ENCODE assay signal across 9 cellular contexts in genomic region chr12:71551529-71551928, GRCh38.
A peak's percentile ranks its signal among the peaks of the same experiment; 100 is the strongest.
DNase-seq lines count a peak whose midpoint lies in the region; ATAC-seq, FAIRE-seq and TF ChIP-seq lines count a peak whose summit lies in the region.
"Had no signal": no experiment of that assay in that cellular context is flagged by ENCODE, and none has a peak within 500 bp of the region (broad histone marks: within the 10 kb centered on the region; RNA-seq: fewer than 3 reads in every experiment).

No MANE protein-coding gene starts in this region.

- H3K36me3 Mint-ChIP-seq in astrocyte (ENCODE audit: low read depth, unreplicated experiment) = no peaks in the 10 kb centered on the region
- no peaks in the 10 kb centered on the region for H3K36me3 Mint-ChIP-seq in CD4-positive, alpha-beta T cell (ENCODE audit: low read depth)

- H3K27ac ChIP-seq in astrocyte (ENCODE audit: low read depth, low read length) (no peak overlapping the region), sigmoid colon (no peak overlapping the region), upper lobe of left lung (no peak overlapping the region)
- H3K27ac ChIP-seq in CD4-positive, alpha-beta T cell (ENCODE audit: low read depth, low read length) = no peak overlapping the region

- H3K4me2 ChIP-seq in astrocyte (ENCODE audit: low read length) = no peak overlapping the region

- no peaks in the 10 kb centered on the region for H3K27me3 Mint-ChIP-seq in astrocyte (ENCODE audit: low read depth, unreplicated experiment)
- no peaks in the 10 kb centered on the region for H3K27me3 Mint-ChIP-seq in CD4-positive, alpha-beta T cell

- TF ChIP-seq EP300 in sigmoid colon (IDR thresholded peaks at IDR 0.05) = no peak
- no peak for TF ChIP-seq EP300 in upper lobe of left lung (IDR thresholded peaks at IDR 0.05)

- H3K9me3 ChIP-seq in astrocyte (ENCODE audit: insufficient read depth, low read depth, low read length) = no peaks in the 10 kb centered on the region
- H3K9me3 ChIP-seq in sigmoid colon = no peaks in the 10 kb centered on the region
- no peaks in the 10 kb centered on the region for H3K9me3 ChIP-seq in upper lobe of left lung
- H3K9me3 ChIP-seq in CD4-positive, alpha-beta T cell (ENCODE audit: control insufficient read depth, low read length) = no peaks in the 10 kb centered on the region

- H3K4me1 ChIP-seq in astrocyte (ENCODE audit: insufficient read depth, low read length) = peaks cover under 1% of the 10 kb centered on the region
- no peaks in the 10 kb centered on the region for H3K4me1 ChIP-seq in sigmoid colon
- H3K4me1 ChIP-seq in upper lobe of left lung = no peaks in the 10 kb centered on the region

- peak; percentile 52 for TF ChIP-seq CTCF in astrocyte (IDR thresholded peaks at IDR 0.05; ENCODE audit: insufficient read depth, low read depth, low read length)
- no peak for TF ChIP-seq CTCF in sigmoid colon (IDR thresholded peaks at IDR 0.05)
- no peak for TF ChIP-seq CTCF in upper lobe of left lung (IDR thresholded peaks at IDR 0.05)
- no peak for TF ChIP-seq CTCF in CD4-positive, alpha-beta T cell (IDR thresholded peaks at IDR 0.05)

- TF ChIP-seq POLR2A in sigmoid colon (IDR thresholded peaks at IDR 0.05) = no peak
- TF ChIP-seq POLR2A in upper lobe of left lung (IDR thresholded peaks at IDR 0.05) = no peak

- intact Hi-C loops in sigmoid colon (cut with DNase I) = no loop called here
- intact Hi-C loops in CD4-positive, alpha-beta T cell (cut with DNase I, micrococcal nuclease) = loop anchor here in 1 of 2 experiments (10.0 kb wide), 1 partner anchor 137 kb away; no protein-coding TSS in a partner anchor

- no peaks in the 10 kb centered on the region for H4K20me1 ChIP-seq in astrocyte (ENCODE audit: insufficient read depth, low read length)

- POLR2A ChIA-PET in CD4-positive, alpha-beta T cell (lab: Charles Lee) = no interaction called here

- no peaks in the 10 kb centered on the region for H3K9me3 Mint-ChIP-seq in astrocyte (ENCODE audit: unreplicated experiment)
- H3K9me3 Mint-ChIP-seq in CD4-positive, alpha-beta T cell = no peaks in the 10 kb centered on the region

- H3K9ac ChIP-seq in astrocyte (ENCODE audit: low read length) = no peak overlapping the region

- in situ Hi-C loops in KBM-7 (cut with MboI; ENCODE audit: low pct_unique_long_range_greater_than_20kb, low sequenced_read_pairs) = no loop called here

- no peaks in the 10 kb centered on the region for H3K79me2 ChIP-seq in astrocyte (ENCODE audit: insufficient read depth, low read length)

- CTCF ChIA-PET in CD4-positive, alpha-beta T cell (lab: Charles Lee) = no interaction called here

- no peaks in the 10 kb centered on the region for H3K27me3 ChIP-seq in astrocyte (ENCODE audit: insufficient read depth, low read length)
- H3K27me3 ChIP-seq in sigmoid colon = no peaks in the 10 kb centered on the region
- H3K27me3 ChIP-seq in upper lobe of left lung = no peaks in the 10 kb centered on the region
- no peaks in the 10 kb centered on the region for H3K27me3 ChIP-seq in CD4-positive, alpha-beta T cell (ENCODE audit: control insufficient read depth, insufficient read depth, low read length)

- WGBS in sigmoid colon, 2 donors = 45 to 55% methylated on average over 3 of the region's 3 CpGs
- 33 to 38% methylated on average over 3 of the region's 3 CpGs for WGBS in upper lobe of left lung, 2 donors

- H3K4me3 ChIP-seq in astrocyte (ENCODE audit: insufficient read depth, low read depth, low read length) (no peak overlapping the region), sigmoid colon (no peak overlapping the region), upper lobe of left lung (no peak overlapping the region)

- ATAC-seq in upper lobe of left lung (ENCODE audit: low FRiP score in 2 of 2) = no peak
- ATAC-seq in CD4-positive, alpha-beta T cell (ENCODE audit: poor library complexity) = no peak
- ATAC-seq in HG02970 (IDR thresholded peaks at IDR 0.05; ENCODE audit: low FRiP score, unreplicated experiment) = no peak
- ATAC-seq: left cardiac atrium had no signal

- DNase-seq in DMS153 (lab: John Stamatoyannopoulos, UW) (peak; percentile 3), KBM-7 (peak; percentile 46), astrocyte (ENCODE audit: low read depth) (peak; percentile 16), midbrain (lab: John Stamatoyannopoulos, UW) (peak; percentile 63), sigmoid colon (no peak), upper lobe of left lung (no peak)
- no peak for DNase-seq in CD4-positive, alpha-beta T cell
- DNase-seq: left cardiac atrium had no signal

- H2AFZ ChIP-seq in astrocyte (ENCODE audit: low read depth, low read length) = no peak overlapping the region

- no peak overlapping the region for H3K4me3 Mint-ChIP-seq in astrocyte (ENCODE audit: unreplicated experiment)
- no peak overlapping the region for H3K4me3 Mint-ChIP-seq in CD4-positive, alpha-beta T cell

- peak; percentile 20 for FAIRE-seq in astrocyte (lab: Jason Lieb, UNC)

- no peak overlapping the region for H3K27ac Mint-ChIP-seq in astrocyte (ENCODE audit: unreplicated experiment)
- H3K27ac Mint-ChIP-seq in CD4-positive, alpha-beta T cell = no peak overlapping the region

- H3K4me1 Mint-ChIP-seq in astrocyte (ENCODE audit: low read depth, unreplicated experiment) = peaks cover 14% of the 10 kb centered on the region
- no peaks in the 10 kb centered on the region for H3K4me1 Mint-ChIP-seq in CD4-positive, alpha-beta T cell (ENCODE audit: low read depth)

- no peaks in the 10 kb centered on the region for H3K36me3 ChIP-seq in astrocyte (ENCODE audit: insufficient read depth, low read length)
- H3K36me3 ChIP-seq in sigmoid colon = no peaks in the 10 kb centered on the region
- H3K36me3 ChIP-seq in upper lobe of left lung = no peaks in the 10 kb centered on the region

Comparison
In these comparisons a context has a peak if more than half of its experiments do, and no peak if none do; other contexts are left out.
1. DNase-seq: peak in DMS153 (single experiment), KBM-7 (single experiment), astrocyte (single experiment) and midbrain (single experiment); none in sigmoid colon (single experiment), upper lobe of left lung (0 of 2) and CD4-positive, alpha-beta T cell (0 of 10).